1 cellular context compared by ENCODE assay signal in the genomic region with DNA sequence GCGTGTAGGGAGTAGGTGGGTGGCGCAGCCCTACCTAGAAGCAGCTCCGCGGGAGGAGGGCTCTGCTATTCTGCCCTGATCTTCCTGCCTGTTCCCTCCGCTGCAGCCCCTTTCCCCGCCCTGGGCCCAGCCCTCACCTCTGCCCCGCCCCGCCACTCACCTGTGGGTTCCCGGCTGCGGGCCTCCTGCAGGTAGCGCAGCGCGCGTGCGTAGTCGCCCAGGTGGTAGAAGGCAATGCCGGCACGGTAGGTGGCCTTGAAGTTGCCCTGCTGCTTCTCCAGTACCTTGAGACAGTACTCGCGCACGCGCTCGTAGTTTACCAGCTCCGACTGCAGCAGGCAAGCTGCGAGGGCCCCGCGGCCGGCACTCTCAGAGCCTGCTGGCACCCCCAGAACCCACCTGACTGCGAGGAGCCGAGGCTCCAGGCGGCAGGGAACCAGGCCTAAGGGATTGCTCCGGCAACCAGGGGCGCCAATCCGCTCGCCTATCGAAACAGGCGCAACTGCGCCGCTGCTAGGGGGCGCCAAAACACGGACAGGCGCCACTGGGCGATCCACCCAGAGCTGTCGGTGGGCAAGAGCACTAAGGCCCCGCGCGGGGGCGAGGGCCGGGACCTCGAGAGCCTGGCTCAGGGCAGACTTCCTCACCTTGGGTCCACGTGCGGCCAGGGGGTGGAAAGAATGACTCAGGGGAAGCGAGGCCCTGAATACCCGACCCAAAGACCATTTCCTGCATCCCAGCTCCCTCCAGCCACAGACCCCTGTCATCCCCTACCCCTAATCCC.
TF ChIP-seq lines count a peak whose summit lies in the region.

No MANE protein-coding gene starts in this region.

TF ChIP-seq in K562, 482 proteins besides CTCF, POLR2A, EP300 and RAD21 (continued from another document):
- TF ChIP-seq, protein P1, sequence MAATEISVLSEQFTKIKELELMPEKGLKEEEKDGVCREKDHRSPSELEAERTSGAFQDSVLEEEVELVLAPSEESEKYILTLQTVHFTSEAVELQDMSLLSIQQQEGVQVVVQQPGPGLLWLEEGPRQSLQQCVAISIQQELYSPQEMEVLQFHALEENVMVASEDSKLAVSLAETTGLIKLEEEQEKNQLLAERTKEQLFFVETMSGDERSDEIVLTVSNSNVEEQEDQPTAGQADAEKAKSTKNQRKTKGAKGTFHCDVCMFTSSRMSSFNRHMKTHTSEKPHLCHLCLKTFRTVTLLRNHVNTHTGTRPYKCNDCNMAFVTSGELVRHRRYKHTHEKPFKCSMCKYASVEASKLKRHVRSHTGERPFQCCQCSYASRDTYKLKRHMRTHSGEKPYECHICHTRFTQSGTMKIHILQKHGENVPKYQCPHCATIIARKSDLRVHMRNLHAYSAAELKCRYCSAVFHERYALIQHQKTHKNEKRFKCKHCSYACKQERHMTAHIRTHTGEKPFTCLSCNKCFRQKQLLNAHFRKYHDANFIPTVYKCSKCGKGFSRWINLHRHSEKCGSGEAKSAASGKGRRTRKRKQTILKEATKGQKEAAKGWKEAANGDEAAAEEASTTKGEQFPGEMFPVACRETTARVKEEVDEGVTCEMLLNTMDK (IDR thresholded peaks at IDR 0.05; ENCODE audit: borderline replicate concordance, insufficient read depth, low read depth, low read length, poor library complexity, severe bottlenecking), result peak; percentile 94
- no peak for TF ChIP-seq NBN (IDR thresholded peaks at IDR 0.05; ENCODE audit: low read depth)
- TF ChIP-seq PHTF2 (CRISPR knock-in tag; IDR thresholded peaks at IDR 0.05), result no peak
- TF ChIP-seq HDAC8 (tag; IDR thresholded peaks at IDR 0.05), result no peak
- no peak for TF ChIP-seq ZNF589 (CRISPR knock-in tag; IDR thresholded peaks at IDR 0.05; ENCODE audit: low read depth)
- TF ChIP-seq ZC3H11A (IDR thresholded peaks at IDR 0.05; ENCODE audit: low read depth, low read length), result no peak
- TF ChIP-seq EGR1 (conservative IDR thresholded peaks at IDR 0.05), result peak; percentile 51
- TF ChIP-seq ZNF143 (CRISPR knock-in tag; IDR thresholded peaks at IDR 0.05), result no peak
- TF ChIP-seq, protein P2, sequence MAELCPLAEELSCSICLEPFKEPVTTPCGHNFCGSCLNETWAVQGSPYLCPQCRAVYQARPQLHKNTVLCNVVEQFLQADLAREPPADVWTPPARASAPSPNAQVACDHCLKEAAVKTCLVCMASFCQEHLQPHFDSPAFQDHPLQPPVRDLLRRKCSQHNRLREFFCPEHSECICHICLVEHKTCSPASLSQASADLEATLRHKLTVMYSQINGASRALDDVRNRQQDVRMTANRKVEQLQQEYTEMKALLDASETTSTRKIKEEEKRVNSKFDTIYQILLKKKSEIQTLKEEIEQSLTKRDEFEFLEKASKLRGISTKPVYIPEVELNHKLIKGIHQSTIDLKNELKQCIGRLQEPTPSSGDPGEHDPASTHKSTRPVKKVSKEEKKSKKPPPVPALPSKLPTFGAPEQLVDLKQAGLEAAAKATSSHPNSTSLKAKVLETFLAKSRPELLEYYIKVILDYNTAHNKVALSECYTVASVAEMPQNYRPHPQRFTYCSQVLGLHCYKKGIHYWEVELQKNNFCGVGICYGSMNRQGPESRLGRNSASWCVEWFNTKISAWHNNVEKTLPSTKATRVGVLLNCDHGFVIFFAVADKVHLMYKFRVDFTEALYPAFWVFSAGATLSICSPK (IDR thresholded peaks at IDR 0.05; ENCODE audit: borderline replicate concordance), result no peak
- TF ChIP-seq LEF1 (IDR thresholded peaks at IDR 0.05), result no peak
- TF ChIP-seq MEF2A (IDR thresholded peaks at IDR 0.05; ENCODE audit: control insufficient read depth, low read depth, low read length), result no peak
- TF ChIP-seq ZNF140 (CRISPR knock-in tag; IDR thresholded peaks at IDR 0.05), result no peak
- TF ChIP-seq MEIS2 (IDR thresholded peaks at IDR 0.05; ENCODE audit: partially characterized antibody), result no peak
- TF ChIP-seq MAFG (tag; conservative IDR thresholded peaks at IDR 0.05), result no peak
- TF ChIP-seq ZNF146 (CRISPR knock-in tag; IDR thresholded peaks at IDR 0.05; ENCODE audit: unreplicated experiment), result no peak
- peak; percentile 47 to 55; a peak in 3 of 4 replicates for TF ChIP-seq NRF1 (conservative IDR thresholded peaks at IDR 0.05 in 1 of 2, IDR thresholded peaks at IDR 0.05 in 1 of 2)
- no peak for TF ChIP-seq KLF16 (IDR thresholded peaks at IDR 0.05)
- TF ChIP-seq CBX3 (IDR thresholded peaks at IDR 0.05; ENCODE audit: borderline replicate concordance in 1 of 2, low read length in 2 of 2), result no peak
- TF ChIP-seq ZSCAN29 (IDR thresholded peaks at IDR 0.05), result no peak
- TF ChIP-seq HSF4 (CRISPR knock-in tag; IDR thresholded peaks at IDR 0.05; ENCODE audit: borderline replicate concordance), result no peak
- no peak for TF ChIP-seq CBX8 (IDR thresholded peaks at IDR 0.05; ENCODE audit: borderline replicate concordance, extremely low read depth, low read depth, low read length, poor library complexity, severe bottlenecking)
- TF ChIP-seq, protein P3, sequence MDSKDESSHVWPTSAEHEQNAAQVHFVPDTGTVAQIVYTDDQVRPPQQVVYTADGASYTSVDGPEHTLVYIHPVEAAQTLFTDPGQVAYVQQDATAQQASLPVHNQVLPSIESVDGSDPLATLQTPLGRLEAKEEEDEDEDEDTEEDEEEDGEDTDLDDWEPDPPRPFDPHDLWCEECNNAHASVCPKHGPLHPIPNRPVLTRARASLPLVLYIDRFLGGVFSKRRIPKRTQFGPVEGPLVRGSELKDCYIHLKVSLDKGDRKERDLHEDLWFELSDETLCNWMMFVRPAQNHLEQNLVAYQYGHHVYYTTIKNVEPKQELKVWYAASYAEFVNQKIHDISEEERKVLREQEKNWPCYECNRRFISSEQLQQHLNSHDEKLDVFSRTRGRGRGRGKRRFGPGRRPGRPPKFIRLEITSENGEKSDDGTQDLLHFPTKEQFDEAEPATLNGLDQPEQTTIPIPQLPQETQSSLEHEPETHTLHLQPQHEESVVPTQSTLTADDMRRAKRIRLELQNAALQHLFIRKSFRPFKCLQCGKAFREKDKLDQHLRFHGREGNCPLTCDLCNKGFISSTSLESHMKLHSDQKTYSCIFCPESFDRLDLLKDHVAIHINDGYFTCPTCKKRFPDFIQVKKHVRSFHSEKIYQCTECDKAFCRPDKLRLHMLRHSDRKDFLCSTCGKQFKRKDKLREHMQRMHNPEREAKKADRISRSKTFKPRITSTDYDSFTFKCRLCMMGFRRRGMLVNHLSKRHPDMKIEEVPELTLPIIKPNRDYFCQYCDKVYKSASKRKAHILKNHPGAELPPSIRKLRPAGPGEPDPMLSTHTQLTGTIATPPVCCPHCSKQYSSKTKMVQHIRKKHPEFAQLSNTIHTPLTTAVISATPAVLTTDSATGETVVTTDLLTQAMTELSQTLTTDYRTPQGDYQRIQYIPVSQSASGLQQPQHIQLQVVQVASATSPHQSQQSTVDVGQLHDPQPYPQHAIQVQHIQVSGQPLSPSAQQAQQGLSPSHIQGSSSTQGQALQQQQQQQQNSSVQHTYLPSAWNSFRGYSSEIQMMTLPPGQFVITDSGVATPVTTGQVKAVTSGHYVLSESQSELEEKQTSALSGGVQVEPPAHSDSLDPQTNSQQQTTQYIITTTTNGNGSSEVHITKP (IDR thresholded peaks at IDR 0.05; ENCODE audit: partially characterized antibody), result no peak
- TF ChIP-seq ZBTB9 (CRISPR knock-in tag; IDR thresholded peaks at IDR 0.05), result no peak
- no peak for TF ChIP-seq C11orf30 (IDR thresholded peaks at IDR 0.05; ENCODE audit: low read depth)
- peak; percentile 31; the same call in 1 of the 2 replicates for TF ChIP-seq SMC3 (conservative IDR thresholded peaks at IDR 0.05; ENCODE audit: insufficient read depth, low read depth, low read length)
- TF ChIP-seq ZNF311 (CRISPR knock-in tag; IDR thresholded peaks at IDR 0.05), result no peak
- no peak for TF ChIP-seq GATAD2A (IDR thresholded peaks at IDR 0.05)
- no peak for TF ChIP-seq IRF9 (tag; IDR thresholded peaks at IDR 0.05)
